Comparison of ENCODE assay signal across 1 cellular context in the genomic region with DNA sequence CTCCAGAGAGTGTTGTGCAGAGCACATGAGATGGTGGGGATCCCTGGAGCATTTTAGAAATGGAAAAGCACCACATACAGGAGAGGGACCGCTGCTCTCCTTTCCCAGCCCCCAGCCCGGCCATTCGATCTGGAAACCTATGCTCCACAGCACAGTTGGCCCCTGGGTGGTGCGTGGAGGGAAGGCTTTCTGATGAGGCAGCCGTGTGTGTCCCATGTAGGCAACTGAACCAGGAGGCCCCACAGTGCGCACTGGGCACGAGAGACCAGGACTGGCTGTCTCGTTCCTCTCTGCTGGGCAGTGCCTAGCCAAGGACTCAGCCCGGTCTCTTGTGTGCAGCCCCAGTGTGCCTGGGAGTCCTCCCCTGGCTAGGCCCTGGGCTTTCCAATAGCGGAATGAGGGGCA.
TF ChIP-seq lines count a peak whose summit lies in the region.

No MANE protein-coding gene starts in this region.

TF ChIP-seq in GM12878, 131 proteins besides CTCF, POLR2A, EP300 and RAD21:
- TF ChIP-seq SREBF1 (IDR thresholded peaks at IDR 0.05; ENCODE audit: low read length) (no peak), IKZF1 (conservative IDR thresholded peaks at IDR 0.05) (peak; percentile 7; the same call in 1 of the 2 replicates)
TF ChIP-seq in GM12878: peak in this region for 1.
